Comparison of ENCODE assay signal across 8 cellular contexts in genomic region chrX:49754238-49754857, GRCh38. TPM values are rescaled to one million over a fixed set of nuclear protein-coding genes. Genes with fewer than 3 reads are reported as not detected.
DNase-seq lines count a peak whose midpoint lies in the region; ATAC-seq, FAIRE-seq and TF ChIP-seq lines count a peak whose summit lies in the region.

No MANE protein-coding gene starts in this region.

- H3K36me3 ChIP-seq in A673 (ENCODE audit: insufficient read depth, low read length, poor library complexity, severe bottlenecking) (no peaks in the 10 kb centered on the region), bronchial epithelial cell (ENCODE audit: control insufficient read depth, insufficient read depth, low read length) (no peaks in the 10 kb centered on the region), right lobe of liver (no peaks in the 10 kb centered on the region)

- no peak for FAIRE-seq in bronchial epithelial cell (lab: Jason Lieb, UNC)

- H3K27ac ChIP-seq in A673 (ENCODE audit: low read depth, low read length, poor library complexity, severe bottlenecking) (no peak overlapping the region), right lobe of liver (no peak overlapping the region)

- H3K4me1 ChIP-seq in A673 (ENCODE audit: insufficient read depth, low read length, poor library complexity, severe bottlenecking) (no peaks in the 10 kb centered on the region), right lobe of liver (no peaks in the 10 kb centered on the region)

- H3K4me3 ChIP-seq in A673 (ENCODE audit: low read depth, low read length, poor library complexity, severe bottlenecking) (no peak overlapping the region), GM12865 (ENCODE audit: low read depth, low read length) (no peak overlapping the region), WI38 (ENCODE audit: low read depth, low read length) (no peak overlapping the region), bronchial epithelial cell (ENCODE audit: low read depth, low read length) (no peak overlapping the region), right lobe of liver (no peak overlapping the region)

- TF ChIP-seq POLR2A in right lobe of liver (IDR thresholded peaks at IDR 0.05), result no peak

- H3K9me3 ChIP-seq in A673 (ENCODE audit: low read depth, low read length, poor library complexity, severe bottlenecking) (no peaks in the 10 kb centered on the region), right lobe of liver (no peaks in the 10 kb centered on the region)

- peak; percentile 57 for DNase-seq in A673 (ENCODE audit: low spot score)
- DNase-seq in GM12865 (ENCODE audit: low read depth), result peak; percentile 42
- peak; percentile 24 for DNase-seq in M059J (ENCODE audit: low read depth)
- DNase-seq in bronchial epithelial cell (ENCODE audit: low read depth), result peak; percentile 38
- peak in 1 of 3 donors; percentile 22 for DNase-seq in right lobe of liver
- peak; percentile 21 for DNase-seq in stimulated activated naive B cell treated with anti-CD40 and anti-IgM and Interleukin-4, amounts not matched to agents 10 μg/mL and 1 μg/mL and 100 μg/mL, for 72 hours
- DNase-seq in kidney glomerular epithelial cell (lab: John Stamatoyannopoulos, UW), result no peak

- WGBS in right lobe of liver (ENCODE audit: insufficient coverage, low coverage, low lambda C conversion rate, missing lambda C conversion rate), result 10% methylated on average over 5 of the region's 6 CpGs

- peaks cover 11 to 30% of the 10 kb centered on the region in 2 donors for H3K27me3 Mint-ChIP-seq in stimulated activated naive B cell treated with anti-CD40 and anti-IgM and Interleukin-4, amounts not matched to agents 10 μg/mL and 1 μg/mL and 100 μg/mL, for 72 hours

- POLR2A ChIA-PET in A673 (lab: Charles Lee; ENCODE audit: low non-redundant PET), result no interaction called here

- TF ChIP-seq CTCF in A673 (conservative IDR thresholded peaks at IDR 0.05; ENCODE audit: low read depth, low read length), result peak; percentile 84
- TF ChIP-seq CTCF in GM12865 (IDR thresholded peaks at IDR 0.05; ENCODE audit: insufficient read depth, low read depth, low read length, missing control alignments), result peak; percentile 81
- TF ChIP-seq CTCF in WI38 (IDR thresholded peaks at IDR 0.05; ENCODE audit: low read depth, low read length), result peak; percentile 81
- TF ChIP-seq CTCF in bronchial epithelial cell (IDR thresholded peaks at IDR 0.05; ENCODE audit: insufficient read depth, low read length, severe bottlenecking), result peak; percentile 86
- TF ChIP-seq CTCF in right lobe of liver (IDR thresholded peaks at IDR 0.05), result peak; percentile 55 to 61 (median 59)

- no peak overlapping the region for H3K27ac Mint-ChIP-seq in stimulated activated naive B cell treated with anti-CD40 and anti-IgM and Interleukin-4, amounts not matched to agents 10 μg/mL and 1 μg/mL and 100 μg/mL, for 72 hours

- no peaks in the 10 kb centered on the region for H3K9me3 Mint-ChIP-seq in stimulated activated naive B cell treated with anti-CD40 and anti-IgM and Interleukin-4, amounts not matched to agents 10 μg/mL and 1 μg/mL and 100 μg/mL, for 72 hours

- no TSS peak for BruUV-seq in A673 (replicated peaks; lab: Mats Ljungman, UMichigan)

- H3K36me3 Mint-ChIP-seq in stimulated activated naive B cell treated with anti-CD40 and anti-IgM and Interleukin-4, amounts not matched to agents 10 μg/mL and 1 μg/mL and 100 μg/mL, for 72 hours, result no peaks in the 10 kb centered on the region

- peaks cover 4 to 8% of the 10 kb centered on the region in 2 donors for H3K4me1 Mint-ChIP-seq in stimulated activated naive B cell treated with anti-CD40 and anti-IgM and Interleukin-4, amounts not matched to agents 10 μg/mL and 1 μg/mL and 100 μg/mL, for 72 hours

- no peak overlapping the region for H3K4me3 Mint-ChIP-seq in stimulated activated naive B cell treated with anti-CD40 and anti-IgM and Interleukin-4, amounts not matched to agents 10 μg/mL and 1 μg/mL and 100 μg/mL, for 72 hours

- peak; percentile 51 to 82 (median 76) for ATAC-seq in right lobe of liver
- peak; percentile 63 to 76 for ATAC-seq in stimulated activated naive B cell treated with anti-CD40 and anti-IgM and Interleukin-4, amounts not matched to agents 10 μg/mL and 1 μg/mL and 100 μg/mL, for 72 hours (replicated peaks)

- CTCF ChIA-PET in A673 (lab: Charles Lee), result no interaction called here

- intact Hi-C loops in A673 (cut with micrococcal nuclease; ENCODE audit: unreplicated experiment) (loop anchor here (1.0 kb wide), 1 partner anchor 462 kb away; no protein-coding TSS in a partner anchor), right lobe of liver (cut with DNase I) (no loop called here)

- H3K27me3 ChIP-seq in A673 (replicated peaks; ENCODE audit: insufficient read depth, low read depth, low read length, poor library complexity), result no peaks in the 10 kb centered on the region
- H3K27me3 ChIP-seq in bronchial epithelial cell (ENCODE audit: control insufficient read depth, insufficient read depth, low read length), result no peaks in the 10 kb centered on the region
- H3K27me3 ChIP-seq in right lobe of liver, result peaks cover 0 to 12% of the 10 kb centered on the region in 2 donors

RNA-seq across cellular contexts. Expression of gene PAGE1, which starts 58.6 kb away (rescaled TPM):
- total RNA-seq in A673 (2021), result not detected in 2 replicates
- 1.1 and 1.6 TPM in 2 replicates for total RNA-seq in M059J (2014; rRNA removed; shearing (Covaris generic))
- total RNA-seq in bronchial epithelial cell, result not detected in 2 replicates
- total RNA-seq in right lobe of liver, result not detected
